1 cellular context compared by ENCODE assay signal in the genomic region with DNA sequence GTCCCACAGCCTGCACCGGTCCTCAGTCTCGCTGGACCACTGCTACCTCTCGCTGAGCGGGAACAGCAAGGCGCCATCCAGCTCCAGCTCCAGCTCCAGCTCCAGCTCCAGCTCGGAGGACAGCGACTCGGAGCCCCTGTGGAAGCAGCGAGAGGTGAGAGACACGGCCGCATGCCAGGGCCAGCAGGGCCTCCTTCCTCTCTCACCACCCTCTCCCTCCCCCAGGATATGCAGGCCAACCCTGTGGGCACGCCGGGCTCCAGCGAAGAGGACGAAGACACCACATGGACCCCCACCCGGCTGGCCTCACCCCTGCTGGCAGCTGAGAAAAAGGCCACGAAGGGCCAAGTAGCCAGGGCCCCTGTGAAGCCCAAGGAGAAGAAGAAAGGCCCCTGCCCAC.
TF ChIP-seq lines count a peak whose summit lies in the region.

No MANE protein-coding gene starts in this region.

TF ChIP-seq in HepG2, 621 proteins besides CTCF, POLR2A, EP300 and RAD21:
- TF ChIP-seq GABPB1 (CRISPR knock-in tag; IDR thresholded peaks at IDR 0.05) = no peak
- peak; percentile 73; the same call in 1 of the 2 replicates for TF ChIP-seq ZSCAN25 (CRISPR knock-in tag; IDR thresholded peaks at IDR 0.05)
- TF ChIP-seq, protein P1, sequence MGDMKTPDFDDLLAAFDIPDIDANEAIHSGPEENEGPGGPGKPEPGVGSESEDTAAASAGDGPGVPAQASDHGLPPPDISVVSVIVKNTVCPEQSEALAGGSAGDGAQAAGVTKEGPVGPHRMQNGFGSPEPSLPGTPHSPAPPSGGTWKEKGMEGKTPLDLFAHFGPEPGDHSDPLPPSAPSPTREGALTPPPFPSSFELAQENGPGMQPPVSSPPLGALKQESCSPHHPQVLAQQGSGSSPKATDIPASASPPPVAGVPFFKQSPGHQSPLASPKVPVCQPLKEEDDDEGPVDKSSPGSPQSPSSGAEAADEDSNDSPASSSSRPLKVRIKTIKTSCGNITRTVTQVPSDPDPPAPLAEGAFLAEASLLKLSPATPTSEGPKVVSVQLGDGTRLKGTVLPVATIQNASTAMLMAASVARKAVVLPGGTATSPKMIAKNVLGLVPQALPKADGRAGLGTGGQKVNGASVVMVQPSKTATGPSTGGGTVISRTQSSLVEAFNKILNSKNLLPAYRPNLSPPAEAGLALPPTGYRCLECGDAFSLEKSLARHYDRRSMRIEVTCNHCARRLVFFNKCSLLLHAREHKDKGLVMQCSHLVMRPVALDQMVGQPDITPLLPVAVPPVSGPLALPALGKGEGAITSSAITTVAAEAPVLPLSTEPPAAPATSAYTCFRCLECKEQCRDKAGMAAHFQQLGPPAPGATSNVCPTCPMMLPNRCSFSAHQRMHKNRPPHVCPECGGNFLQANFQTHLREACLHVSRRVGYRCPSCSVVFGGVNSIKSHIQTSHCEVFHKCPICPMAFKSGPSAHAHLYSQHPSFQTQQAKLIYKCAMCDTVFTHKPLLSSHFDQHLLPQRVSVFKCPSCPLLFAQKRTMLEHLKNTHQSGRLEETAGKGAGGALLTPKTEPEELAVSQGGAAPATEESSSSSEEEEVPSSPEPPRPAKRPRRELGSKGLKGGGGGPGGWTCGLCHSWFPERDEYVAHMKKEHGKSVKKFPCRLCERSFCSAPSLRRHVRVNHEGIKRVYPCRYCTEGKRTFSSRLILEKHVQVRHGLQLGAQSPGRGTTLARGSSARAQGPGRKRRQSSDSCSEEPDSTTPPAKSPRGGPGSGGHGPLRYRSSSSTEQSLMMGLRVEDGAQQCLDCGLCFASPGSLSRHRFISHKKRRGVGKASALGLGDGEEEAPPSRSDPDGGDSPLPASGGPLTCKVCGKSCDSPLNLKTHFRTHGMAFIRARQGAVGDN (CRISPR knock-in tag; IDR thresholded peaks at IDR 0.05) = peak; percentile 30
